Comparison of ENCODE assay signal across 19 cellular contexts in the genomic region with DNA sequence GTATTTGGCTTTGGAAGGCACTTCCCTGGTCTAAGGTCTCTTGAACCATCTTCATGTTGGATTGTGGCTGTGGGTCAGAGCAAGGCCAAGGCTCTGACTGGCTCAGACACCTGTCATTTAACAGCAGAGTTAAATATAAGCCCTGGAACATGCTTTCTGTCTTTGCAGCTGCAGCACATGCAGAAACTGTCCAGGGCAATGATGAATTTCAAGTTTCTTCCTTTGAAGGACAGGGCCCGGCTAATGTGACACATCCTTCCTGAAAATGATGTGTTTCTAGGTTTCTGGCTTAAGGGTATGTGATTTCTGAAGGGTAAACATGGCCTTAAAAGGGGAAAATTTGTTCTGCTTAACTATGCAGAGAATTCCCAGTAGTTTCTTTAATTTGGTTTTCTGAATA. TPM values are rescaled to one million over a fixed set of nuclear protein-coding genes. Genes with fewer than 3 reads are reported as not detected.
DNase-seq lines count a peak whose midpoint lies in the region; ATAC-seq and TF ChIP-seq lines count a peak whose summit lies in the region.
"Had no signal": no experiment of that assay in that cellular context is flagged by ENCODE, and none has a peak within 500 bp of the region (broad histone marks: within the 10 kb centered on the region; RNA-seq: fewer than 3 reads in every experiment).

No MANE protein-coding gene starts in this region.

- H3K27me3 ChIP-seq in GM23338 (ENCODE audit: insufficient read depth) (no peaks in the 10 kb centered on the region), PC-9 (ENCODE audit: insufficient read depth, low read depth) (no peaks in the 10 kb centered on the region)
- H3K27me3 ChIP-seq: BE2C, SJCRH30 had no signal

- H3K4me3 Mint-ChIP-seq in GM23338: no peak overlapping the region
- H3K4me3 Mint-ChIP-seq: CD4-positive, alpha-beta memory T cell; H9 had no signal

- 0 out of 2 replicates have a peak, but pooled peaks cover 8% of the 10 kb centered on the region for H3K4me1 ChIP-seq in GM23338 (ENCODE audit: insufficient read depth)
- 0 out of 2 replicates have a peak, but pooled peaks cover 1% of the 10 kb centered on the region for H3K4me1 ChIP-seq in PC-9 (replicated peaks; ENCODE audit: insufficient read depth)
- H3K4me1 ChIP-seq: BE2C, SJCRH30 had no signal

- H3K79me2 ChIP-seq in GM23338 (replicated peaks; ENCODE audit: insufficient read depth) (no peaks in the 10 kb centered on the region), PC-9 (ENCODE audit: low read depth) (no peaks in the 10 kb centered on the region)

- no TSS peak for BruUV-seq in PC-9 (replicated peaks; lab: Mats Ljungman, UMichigan)

- POLR2A ChIA-PET in PC-9 (lab: Charles Lee; ENCODE audit: unreplicated experiment): no interaction called here

- H3K9me3 ChIP-seq in PC-9 (ENCODE audit: insufficient read depth, low read depth): no peaks in the 10 kb centered on the region
- H3K9me3 ChIP-seq: BE2C, SJCRH30 had no signal

- peaks cover 7% of the 10 kb centered on the region; the same call in 2 of the 3 replicates for H3K9me3 Mint-ChIP-seq in GM23338
- H3K9me3 Mint-ChIP-seq: H9 had no signal

- intact Hi-C loops in PC-9 (cut with micrococcal nuclease; ENCODE audit: unreplicated experiment): no loop called here

- H4K20me1 ChIP-seq in GM23338 (replicated peaks; ENCODE audit: insufficient read depth): no peaks in the 10 kb centered on the region
- H4K20me1 ChIP-seq in PC-9 (ENCODE audit: insufficient read depth): no peaks in the 10 kb centered on the region

- H3K27ac Mint-ChIP-seq in GM23338: no peak overlapping the region
- H3K27ac Mint-ChIP-seq: CD4-positive, alpha-beta memory T cell; H9 had no signal

- ATAC-seq in GM23338: no peak

- DNase-seq in EH (ENCODE audit: low read depth) (peak; percentile 50), GM23338 (ENCODE audit: low spot score) (no peak), PC-9 (peak in 1 of 2 experiments; percentile 35), left kidney (ENCODE audit: low read depth, low spot score) (peak; percentile 41), GF-D8 (lab: John Stamatoyannopoulos, UW) (no peak), SHP77 (lab: John Stamatoyannopoulos, UW) (no peak), NCI-H446 treated with DMSO at 0.1 percent for 48 hours (lab: John Stamatoyannopoulos, UW) (no peak), GM10266 (ENCODE audit: extremely low spot score) (no peak)
- DNase-seq: BE2C; CD4-positive, alpha-beta memory T cell; DMS79 treated with DMSO at 0.1 percent for 48 hours; GDM1; H9; Kasumi-1; NCI-H1436 treated with DMSO at 0.1 percent for 48 hours; NCI-H2081; NCI-H69; SJCRH30; SW 1271 had no signal

- H3K36me3 Mint-ChIP-seq in GM23338 (ENCODE audit: low read depth): no peaks in the 10 kb centered on the region
- H3K36me3 Mint-ChIP-seq: CD4-positive, alpha-beta memory T cell had no signal

- no peak overlapping the region for H3K27ac ChIP-seq in GM23338 (ENCODE audit: low read depth)
- no peak overlapping the region for H3K27ac ChIP-seq in PC-9
- H3K27ac ChIP-seq: SJCRH30 had no signal

- H3K4me2 ChIP-seq in GM23338 (0 out of 2 replicates have a peak overlapping the region, but pooled peaks have one; percentile 44), PC-9 (no peak overlapping the region)

- H3K36me3 ChIP-seq in GM23338 (ENCODE audit: insufficient read depth): no peaks in the 10 kb centered on the region
- no peaks in the 10 kb centered on the region for H3K36me3 ChIP-seq in PC-9 (ENCODE audit: low read depth)
- H3K36me3 ChIP-seq: BE2C, SJCRH30 had no signal

- H3K4me3 ChIP-seq in GM23338 (no peak overlapping the region), PC-9 (no peak overlapping the region)
- H3K4me3 ChIP-seq: SJCRH30 had no signal

- peaks cover 12% of the 10 kb centered on the region for H3K4me1 Mint-ChIP-seq in GM23338

- peaks cover 8% of the 10 kb centered on the region for H3K27me3 Mint-ChIP-seq in GM23338 (ENCODE audit: insufficient read depth, low read depth, poor library complexity)

- H2AFZ ChIP-seq in GM23338 (peak overlapping the region; percentile 53), PC-9 (0 out of 2 replicates have a peak overlapping the region, but pooled peaks have one; percentile 9)

- H3K9me2 ChIP-seq in GM23338 (ENCODE audit: insufficient read depth): peaks cover 10% of the 10 kb centered on the region; the same call in 1 of the 2 replicates
- H3K9me2 ChIP-seq in PC-9 (ENCODE audit: insufficient read depth): no peaks in the 10 kb centered on the region

- TF ChIP-seq CTCF in GM23338 (conservative IDR thresholded peaks at IDR 0.05; ENCODE audit: low read depth in 2 of 2) (no peak), PC-9 (conservative IDR thresholded peaks at IDR 0.05) (no peak), GM10266 (IDR thresholded peaks at IDR 0.05; ENCODE audit: control insufficient read depth, insufficient read depth, low read depth, missing control alignments) (no peak)

- CTCF ChIA-PET in PC-9 (lab: Charles Lee): no interaction called here

- no peaks in the 10 kb centered on the region for H3F3A ChIP-seq in GM23338 (replicated peaks; ENCODE audit: low read depth)
- no peaks in the 10 kb centered on the region for H3F3A ChIP-seq in PC-9 (ENCODE audit: insufficient read depth, low read depth)

TF ChIP-seq in GM23338, 12 proteins besides CTCF, POLR2A, EP300 and RAD21 (continues in another document):
- TF ChIP-seq ZNF331 (CRISPR knock-in tag; IDR thresholded peaks at IDR 0.05; ENCODE audit: low read depth) (no peak), CREB1 (CRISPR knock-in tag; IDR thresholded peaks at IDR 0.05; ENCODE audit: low read depth) (no peak), EZH2 (IDR thresholded peaks at IDR 0.05; ENCODE audit: low read depth, unreplicated experiment) (no peak), JUNB (IDR thresholded peaks at IDR 0.05; ENCODE audit: unreplicated experiment) (no peak), ZNF114 (CRISPR knock-in tag; IDR thresholded peaks at IDR 0.05) (no peak), POLR2AphosphoS5 (IDR thresholded peaks at IDR 0.05; ENCODE audit: low read depth) (no peak), EZH2phosphoT487 (IDR thresholded peaks at IDR 0.05; ENCODE audit: unreplicated experiment) (no peak)
- TF ChIP-seq, protein P1, sequence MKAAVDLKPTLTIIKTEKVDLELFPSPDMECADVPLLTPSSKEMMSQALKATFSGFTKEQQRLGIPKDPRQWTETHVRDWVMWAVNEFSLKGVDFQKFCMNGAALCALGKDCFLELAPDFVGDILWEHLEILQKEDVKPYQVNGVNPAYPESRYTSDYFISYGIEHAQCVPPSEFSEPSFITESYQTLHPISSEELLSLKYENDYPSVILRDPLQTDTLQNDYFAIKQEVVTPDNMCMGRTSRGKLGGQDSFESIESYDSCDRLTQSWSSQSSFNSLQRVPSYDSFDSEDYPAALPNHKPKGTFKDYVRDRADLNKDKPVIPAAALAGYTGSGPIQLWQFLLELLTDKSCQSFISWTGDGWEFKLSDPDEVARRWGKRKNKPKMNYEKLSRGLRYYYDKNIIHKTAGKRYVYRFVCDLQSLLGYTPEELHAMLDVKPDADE (IDR thresholded peaks at IDR 0.05): no peak
- TF ChIP-seq, protein P2, sequence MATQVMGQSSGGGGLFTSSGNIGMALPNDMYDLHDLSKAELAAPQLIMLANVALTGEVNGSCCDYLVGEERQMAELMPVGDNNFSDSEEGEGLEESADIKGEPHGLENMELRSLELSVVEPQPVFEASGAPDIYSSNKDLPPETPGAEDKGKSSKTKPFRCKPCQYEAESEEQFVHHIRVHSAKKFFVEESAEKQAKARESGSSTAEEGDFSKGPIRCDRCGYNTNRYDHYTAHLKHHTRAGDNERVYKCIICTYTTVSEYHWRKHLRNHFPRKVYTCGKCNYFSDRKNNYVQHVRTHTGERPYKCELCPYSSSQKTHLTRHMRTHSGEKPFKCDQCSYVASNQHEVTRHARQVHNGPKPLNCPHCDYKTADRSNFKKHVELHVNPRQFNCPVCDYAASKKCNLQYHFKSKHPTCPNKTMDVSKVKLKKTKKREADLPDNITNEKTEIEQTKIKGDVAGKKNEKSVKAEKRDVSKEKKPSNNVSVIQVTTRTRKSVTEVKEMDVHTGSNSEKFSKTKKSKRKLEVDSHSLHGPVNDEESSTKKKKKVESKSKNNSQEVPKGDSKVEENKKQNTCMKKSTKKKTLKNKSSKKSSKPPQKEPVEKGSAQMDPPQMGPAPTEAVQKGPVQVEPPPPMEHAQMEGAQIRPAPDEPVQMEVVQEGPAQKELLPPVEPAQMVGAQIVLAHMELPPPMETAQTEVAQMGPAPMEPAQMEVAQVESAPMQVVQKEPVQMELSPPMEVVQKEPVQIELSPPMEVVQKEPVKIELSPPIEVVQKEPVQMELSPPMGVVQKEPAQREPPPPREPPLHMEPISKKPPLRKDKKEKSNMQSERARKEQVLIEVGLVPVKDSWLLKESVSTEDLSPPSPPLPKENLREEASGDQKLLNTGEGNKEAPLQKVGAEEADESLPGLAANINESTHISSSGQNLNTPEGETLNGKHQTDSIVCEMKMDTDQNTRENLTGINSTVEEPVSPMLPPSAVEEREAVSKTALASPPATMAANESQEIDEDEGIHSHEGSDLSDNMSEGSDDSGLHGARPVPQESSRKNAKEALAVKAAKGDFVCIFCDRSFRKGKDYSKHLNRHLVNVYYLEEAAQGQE (IDR thresholded peaks at IDR 0.05; ENCODE audit: unreplicated experiment): no peak

RNA-seq across cellular contexts. Expression of a gene that starts 34.0 kb away (rescaled TPM):
- 24.6 and 29.7 TPM in 2 replicates for total RNA-seq in GM23338 (2014; rRNA removed; shearing (Covaris generic))
- polyA plus RNA-seq in GM23338 (2016; fragmentation: Nextera tagmentation; extraction: Ambion mirVana): 18.3 and 22.6 TPM in 2 replicates
- total RNA-seq in PC-9 (2021): 16.7 and 17.9 TPM in 2 replicates

Comparison
In these comparisons a context has a peak if more than half of its experiments do, and no peak if none do; other contexts are left out.
1. DNase-seq: peak in EH (single experiment) and left kidney (single experiment); none in GM23338 (single experiment), GF-D8 (single experiment), SHP77 (0 of 2), NCI-H446 treated with DMSO at 0.1 percent for 48 hours (single experiment) and GM10266 (single experiment).